Comparison of ENCODE assay signal across 1 cellular context in genomic region chr7:47453093-47454056, GRCh38.
TF ChIP-seq lines count a peak whose summit lies in the region.

No MANE protein-coding gene starts in this region.

TF ChIP-seq in HepG2, 621 proteins besides CTCF, POLR2A, EP300 and RAD21 (continued from another document):
- TF ChIP-seq ZNF383 (CRISPR knock-in tag; IDR thresholded peaks at IDR 0.05; ENCODE audit: borderline replicate concordance), result no peak
- TF ChIP-seq RFX3 (CRISPR knock-in tag; IDR thresholded peaks at IDR 0.05), result no peak
- no peak for TF ChIP-seq RFXANK (CRISPR knock-in tag; IDR thresholded peaks at IDR 0.05)
- no peak for TF ChIP-seq CEBPG (CRISPR knock-in tag; IDR thresholded peaks at IDR 0.05)
- TF ChIP-seq ZXDC (CRISPR knock-in tag; IDR thresholded peaks at IDR 0.05), result no peak
